Comparison of ENCODE assay signal across 21 cellular contexts in the genomic region with DNA sequence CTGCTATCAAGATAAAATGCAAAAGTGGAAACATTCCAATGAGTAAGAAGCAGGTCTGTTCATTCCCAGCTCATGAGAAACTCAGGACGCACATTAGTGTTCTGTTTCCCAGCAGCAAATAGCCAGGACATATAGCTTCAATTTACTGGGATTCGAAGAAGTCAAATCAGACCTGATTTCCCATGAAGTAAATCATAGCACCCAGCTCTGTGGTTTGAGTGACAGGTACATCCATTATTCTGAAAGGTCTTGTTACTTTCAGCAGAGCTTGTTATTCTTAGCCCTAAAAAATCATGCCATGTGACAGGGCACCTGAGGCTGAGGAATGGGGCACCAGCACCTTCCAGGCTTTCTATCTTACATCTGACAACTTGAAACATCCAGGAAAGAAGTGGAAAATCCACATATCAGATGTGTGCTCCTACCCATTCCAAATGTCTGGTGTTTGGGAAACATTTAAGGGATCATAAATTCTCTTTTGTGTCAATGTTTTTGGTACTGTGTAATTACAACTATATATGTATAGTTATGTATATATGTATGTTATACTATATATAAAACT.
"Had no signal": no experiment of that assay in that cellular context is flagged by ENCODE, and none has a peak within 500 bp of the region (broad histone marks: within the 10 kb centered on the region; RNA-seq: fewer than 3 reads in every experiment).

No MANE protein-coding gene starts in this region.

- H3K36me3 Mint-ChIP-seq: natural killer cell; stimulated activated memory B cell treated with anti-CD40 and anti-IgM and Interleukin-4, amounts not matched to agents 10 μg/mL and 1 μg/mL and 100 μg/mL, for 72 hours had no signal

- H3K79me2 ChIP-seq: hepatocyte had no signal

- H3K27me3 ChIP-seq: gastrocnemius medialis, heart left ventricle, hepatocyte, neural progenitor cell, right atrium auricular region, sigmoid colon, tibial nerve, upper lobe of right lung, uterus had no signal

- H3K4me3 Mint-ChIP-seq: effector memory CD8-positive, alpha-beta T cell; memory B cell; natural killer cell; neural progenitor cell; stimulated activated memory B cell treated with anti-CD40 and anti-IgM and Interleukin-4, amounts not matched to agents 10 μg/mL and 1 μg/mL and 100 μg/mL, for 72 hours; stimulated activated naive CD8-positive, alpha-beta T cell treated with anti-CD3 and anti-CD28 coated beads, Interleukin-15, Interleukin-2, amounts not matched to agents 100 ng/mL and 50 ng/mL, for 24 hours had no signal

- H3K27ac Mint-ChIP-seq: effector memory CD8-positive, alpha-beta T cell; natural killer cell; neural progenitor cell; stimulated activated memory B cell treated with anti-CD40 and anti-IgM and Interleukin-4, amounts not matched to agents 10 μg/mL and 1 μg/mL and 100 μg/mL, for 72 hours; stimulated activated naive CD8-positive, alpha-beta T cell treated with anti-CD3 and anti-CD28 coated beads, Interleukin-15, Interleukin-2, amounts not matched to agents 100 ng/mL and 50 ng/mL, for 24 hours had no signal

- H3K4me1 Mint-ChIP-seq: natural killer cell; stimulated activated memory B cell treated with anti-CD40 and anti-IgM and Interleukin-4, amounts not matched to agents 10 μg/mL and 1 μg/mL and 100 μg/mL, for 72 hours had no signal

- H3K4me3 ChIP-seq: gastrocnemius medialis, heart left ventricle, hepatocyte, lung, neural progenitor cell, prostate gland, right atrium auricular region, sigmoid colon, thoracic aorta, tibial nerve, upper lobe of right lung, uterus had no signal

- H3K9me3 Mint-ChIP-seq: effector memory CD8-positive, alpha-beta T cell; memory B cell; natural killer cell; stimulated activated memory B cell treated with anti-CD40 and anti-IgM and Interleukin-4, amounts not matched to agents 10 μg/mL and 1 μg/mL and 100 μg/mL, for 72 hours; stimulated activated naive CD8-positive, alpha-beta T cell treated with anti-CD3 and anti-CD28 coated beads, Interleukin-15, Interleukin-2, amounts not matched to agents 100 ng/mL and 50 ng/mL, for 24 hours had no signal

- H3K36me3 ChIP-seq: gastrocnemius medialis, heart left ventricle, neural progenitor cell, prostate gland, right atrium auricular region, sigmoid colon, thoracic aorta, tibial nerve, upper lobe of right lung, uterus had no signal

- DNase-seq: cortex of kidney; effector memory CD8-positive, alpha-beta T cell; foreskin fibroblast; gastrocnemius medialis; heart left ventricle; kidney; natural killer cell; sigmoid colon; stimulated activated CD4-positive, alpha-beta T cell treated with anti-CD3 and anti-CD28 coated beads, Interleukin-4, amount 100 ng/mL, for 4 hours; upper lobe of right lung; uterus had no signal

- H3K27me3 Mint-ChIP-seq: memory B cell; stimulated activated memory B cell treated with anti-CD40 and anti-IgM and Interleukin-4, amounts not matched to agents 10 μg/mL and 1 μg/mL and 100 μg/mL, for 72 hours; stimulated activated naive CD8-positive, alpha-beta T cell treated with anti-CD3 and anti-CD28 coated beads, Interleukin-15, Interleukin-2, amounts not matched to agents 100 ng/mL and 50 ng/mL, for 24 hours had no signal

- H3K4me2 ChIP-seq: hepatocyte, neural progenitor cell had no signal

- H2AFZ ChIP-seq: hepatocyte, neural progenitor cell had no signal

- H3K9me3 ChIP-seq: gastrocnemius medialis, heart left ventricle, prostate gland, right atrium auricular region, sigmoid colon, thoracic aorta, tibial nerve, upper lobe of right lung, uterus had no signal

- H3K4me1 ChIP-seq: gastrocnemius medialis, heart left ventricle, prostate gland, right atrium auricular region, sigmoid colon, upper lobe of right lung, uterus had no signal

- FAIRE-seq: kidney had no signal

- H3K27ac ChIP-seq: gastrocnemius medialis, heart left ventricle, hepatocyte, neural progenitor cell, prostate gland, right atrium auricular region, thoracic aorta, tibial nerve, upper lobe of right lung had no signal

- H3K9ac ChIP-seq: neural progenitor cell had no signal
